21 cellular contexts compared by ENCODE assay signal in genomic region chr4:41400296-41400695, GRCh38.
DNase-seq lines count a peak whose midpoint lies in the region; ATAC-seq, FAIRE-seq and TF ChIP-seq lines count a peak whose summit lies in the region.
"Had no signal": no experiment of that assay in that cellular context is flagged by ENCODE, and none has a peak within 500 bp of the region (broad histone marks: within the 10 kb centered on the region; RNA-seq: fewer than 3 reads in every experiment).

No MANE protein-coding gene starts in this region.

- ATAC-seq in natural killer cell = no peak
- ATAC-seq: CD8-positive, alpha-beta T cell; Panc1 had no signal

- peak; percentile 43 for DNase-seq in GM03348 (ENCODE audit: low spot score)
- DNase-seq in astrocyte of the hippocampus (ENCODE audit: low read depth, low spot score) = peak; percentile 54
- peak; percentile 40 for DNase-seq in iris pigment epithelial cell (ENCODE audit: low read depth)
- DNase-seq in inferior parietal cortex (ENCODE audit: extremely low spot score) = no peak
- no peak for DNase-seq in NCI-H146 (lab: John Stamatoyannopoulos, UW)
- no peak for DNase-seq in hippocampal formation (lab: John Stamatoyannopoulos, UW)
- DNase-seq in natural killer cell = no peak
- DNase-seq: 8988T; Calu3; CD8-positive, alpha-beta T cell; H7; Kasumi-1; MG63; NCI-H1092; NCI-H1436 treated with DMSO at 0.1 percent for 48 hours; NCI-H2029 treated with DMSO at 0.1 percent for 48 hours; NCI-H2171 treated with DMSO at 0.1 percent for 48 hours; NCI-H446 had no signal

- intact Hi-C loops in natural killer cell (cut with micrococcal nuclease) = no loop called here

- no peak overlapping the region for H3K27ac Mint-ChIP-seq in natural killer cell
- H3K27ac Mint-ChIP-seq: CD8-positive, alpha-beta T cell; IgD-negative memory B cell had no signal

- peak; percentile 99 for FAIRE-seq in A204.1 (lab: Jason Lieb, UNC)

- no peak for TF ChIP-seq CTCF in natural killer cell (IDR thresholded peaks at IDR 0.05)

- no peaks in the 10 kb centered on the region for H3K36me3 Mint-ChIP-seq in natural killer cell
- H3K36me3 Mint-ChIP-seq: CD8-positive, alpha-beta T cell; IgD-negative memory B cell had no signal

- no peaks in the 10 kb centered on the region for H3K27me3 Mint-ChIP-seq in natural killer cell (ENCODE audit: low read depth in 2 of 2)

- no peaks in the 10 kb centered on the region for H3K4me1 Mint-ChIP-seq in natural killer cell
- H3K4me1 Mint-ChIP-seq: IgD-negative memory B cell had no signal

- peaks cover 2% of the 10 kb centered on the region in 2 donors for H3K9me3 Mint-ChIP-seq in natural killer cell

- no peak overlapping the region for H3K4me3 Mint-ChIP-seq in natural killer cell
- H3K4me3 Mint-ChIP-seq: CD8-positive, alpha-beta T cell; IgD-negative memory B cell had no signal

Comparison
In these comparisons a context has a peak if more than half of its experiments do, and no peak if none do; other contexts are left out.
1. DNase-seq: peak in GM03348 (single experiment), astrocyte of the hippocampus (single experiment) and iris pigment epithelial cell (single experiment); none in inferior parietal cortex (single experiment), NCI-H146 (single experiment), hippocampal formation (0 of 2) and natural killer cell (single experiment).